ENCODE assay signal across 13 cellular contexts in the genomic region with DNA sequence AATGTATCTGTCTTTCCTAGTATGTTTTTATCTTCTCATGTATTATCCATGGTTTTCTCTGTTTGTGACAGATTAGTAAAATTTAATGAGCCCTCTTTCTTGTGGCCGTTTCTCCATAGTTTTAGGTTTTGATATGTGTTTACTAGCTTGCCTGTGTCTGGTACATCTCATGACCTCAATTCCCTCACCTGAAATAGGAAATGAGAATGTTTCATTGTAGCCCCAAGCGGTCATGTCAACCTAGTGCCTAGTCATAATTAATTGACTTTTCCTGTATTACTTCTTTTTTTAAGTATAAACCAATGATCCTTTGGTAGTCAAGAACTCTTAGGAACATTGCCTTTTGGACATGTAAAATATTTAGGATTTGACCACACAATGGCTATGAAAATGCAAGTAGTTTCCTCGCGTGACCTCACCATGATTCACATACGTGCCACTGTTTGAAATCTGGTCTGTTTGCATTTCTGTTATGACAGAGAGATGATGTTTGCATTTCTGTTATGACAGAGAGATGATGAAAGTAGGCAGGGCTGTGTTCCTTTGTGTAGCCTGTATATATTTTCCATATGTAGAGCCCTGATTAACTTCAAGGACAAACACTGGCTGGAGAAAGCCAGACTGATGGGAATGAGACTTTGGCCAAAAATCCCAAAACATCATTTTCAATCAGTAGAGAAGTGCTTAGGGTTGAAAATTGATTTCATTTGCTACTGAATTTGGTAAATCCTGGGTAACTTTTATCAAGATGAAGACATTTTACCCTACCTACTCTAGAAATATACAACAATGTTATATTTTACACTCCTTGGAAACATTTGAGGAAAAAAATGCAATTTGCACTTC.
DNase-seq lines count a peak whose midpoint lies in the region; ATAC-seq, FAIRE-seq and TF ChIP-seq lines count a peak whose summit lies in the region.
"Had no signal": no experiment of that assay in that cellular context is flagged by ENCODE, and none has a peak within 500 bp of the region (broad histone marks: within the 10 kb centered on the region; RNA-seq: fewer than 3 reads in every experiment).

No MANE protein-coding gene starts in this region.

- 91 to 92% methylated on average over 3 to 4 of the region's 5 CpGs for WGBS in endodermal cell (ENCODE audit: insufficient coverage in 1 of 2, insufficient read length in 1 of 2), 2 experiments

- H3K4me3 ChIP-seq in astrocyte (ENCODE audit: insufficient read depth, low read depth, low read length) (no peak overlapping the region), endodermal cell (ENCODE audit: low read length) (no peak overlapping the region)
- H3K4me3 ChIP-seq: coronary artery, GM23338 had no signal

- H3K27ac ChIP-seq in astrocyte (ENCODE audit: low read depth, low read length) (peak overlapping the region; percentile 92), endodermal cell (ENCODE audit: low read depth, low read length) (no peak overlapping the region)
- H3K27ac ChIP-seq: coronary artery had no signal

- H3K4me1 Mint-ChIP-seq in astrocyte (ENCODE audit: low read depth, unreplicated experiment) (peaks cover 39% of the 10 kb centered on the region), endodermal cell (peaks cover 6% of the 10 kb centered on the region)
- H3K4me1 Mint-ChIP-seq in activated CD8-positive, alpha-beta memory T cell treated with anti-CD3 and anti-CD28 coated beads, Interleukin-2, amount 10 ng/mL, durations not matched to agents 7 days and 5 days = peaks cover 21% of the 10 kb centered on the region

- H3K27me3 ChIP-seq in astrocyte (ENCODE audit: insufficient read depth, low read length) (no peaks in the 10 kb centered on the region), endodermal cell (ENCODE audit: control insufficient read depth, insufficient read depth, low read length, poor library complexity, severe bottlenecking) (no peaks in the 10 kb centered on the region)

- no peak overlapping the region for H2AFZ ChIP-seq in astrocyte (ENCODE audit: low read depth, low read length)

- H3K9me3 ChIP-seq in astrocyte (ENCODE audit: insufficient read depth, low read depth, low read length) = no peaks in the 10 kb centered on the region
- peaks cover 12% of the 10 kb centered on the region for H3K9me3 ChIP-seq in endodermal cell (ENCODE audit: control insufficient read depth, low read length)

- H3K27me3 Mint-ChIP-seq in astrocyte (ENCODE audit: low read depth, unreplicated experiment) (no peaks in the 10 kb centered on the region), endodermal cell (ENCODE audit: insufficient read depth) (no peaks in the 10 kb centered on the region)
- H3K27me3 Mint-ChIP-seq in activated CD8-positive, alpha-beta memory T cell treated with anti-CD3 and anti-CD28 coated beads, Interleukin-2, amount 10 ng/mL, durations not matched to agents 7 days and 5 days = peaks cover 28% of the 10 kb centered on the region

- H3K36me3 ChIP-seq in astrocyte (ENCODE audit: insufficient read depth, low read length) = peaks cover 3% of the 10 kb centered on the region
- H3K36me3 ChIP-seq in endodermal cell (ENCODE audit: control insufficient read depth, insufficient read depth, low read length) = peaks cover 4% of the 10 kb centered on the region

- H4K20me1 ChIP-seq in astrocyte (ENCODE audit: insufficient read depth, low read length) = no peaks in the 10 kb centered on the region

- H3K4me1 ChIP-seq in astrocyte (ENCODE audit: insufficient read depth, low read length) = peaks cover 63% of the 10 kb centered on the region
- H3K4me1 ChIP-seq in endodermal cell (ENCODE audit: control insufficient read depth, insufficient read depth, low read length) = no peaks in the 10 kb centered on the region

- CTCF ChIA-PET in activated CD8-positive, alpha-beta memory T cell treated with anti-CD3 and anti-CD28 coated beads, Interleukin-2, amount 10 ng/mL, durations not matched to agents 7 days and 5 days (lab: Charles Lee) = no interaction called here

- H3K79me2 ChIP-seq in astrocyte (ENCODE audit: insufficient read depth, low read length) = no peaks in the 10 kb centered on the region

- H3K4me3 Mint-ChIP-seq in astrocyte (ENCODE audit: unreplicated experiment) (no peak overlapping the region), endodermal cell (no peak overlapping the region)
- no peak overlapping the region for H3K4me3 Mint-ChIP-seq in activated CD8-positive, alpha-beta memory T cell treated with anti-CD3 and anti-CD28 coated beads, Interleukin-2, amount 10 ng/mL, durations not matched to agents 7 days and 5 days
- H3K4me3 Mint-ChIP-seq: activated CD4-positive, alpha-beta T cell treated with anti-CD3 and anti-CD28 coated beads, Interleukin-2, amount 10 ng/mL, durations not matched to agents 24 days and 14 days; GM23338 had no signal

- TF ChIP-seq CTCF in astrocyte (IDR thresholded peaks at IDR 0.05; ENCODE audit: insufficient read depth, low read depth, low read length) (no peak), endodermal cell (conservative IDR thresholded peaks at IDR 0.05) (no peak)

- H3K4me2 ChIP-seq in astrocyte (ENCODE audit: low read length) = peak overlapping the region; percentile 29
- H3K4me2 ChIP-seq: GM23338 had no signal

- FAIRE-seq in astrocyte (lab: Jason Lieb, UNC) = peak; percentile 69

- no peak for ATAC-seq in activated CD8-positive, alpha-beta memory T cell treated with anti-CD3 and anti-CD28 coated beads, Interleukin-2, amount 10 ng/mL, durations not matched to agents 7 days and 5 days
- ATAC-seq: GM23338 had no signal

- H3K9me3 Mint-ChIP-seq in astrocyte (ENCODE audit: unreplicated experiment) (no peaks in the 10 kb centered on the region), endodermal cell (peaks cover 28% of the 10 kb centered on the region)
- H3K9me3 Mint-ChIP-seq in activated CD8-positive, alpha-beta memory T cell treated with anti-CD3 and anti-CD28 coated beads, Interleukin-2, amount 10 ng/mL, durations not matched to agents 7 days and 5 days (ENCODE audit: low read depth) = no peaks in the 10 kb centered on the region
- H3K9me3 Mint-ChIP-seq: activated CD4-positive, alpha-beta T cell treated with anti-CD3 and anti-CD28 coated beads, Interleukin-2, amount 10 ng/mL, durations not matched to agents 24 days and 14 days had no signal

- H3K9ac ChIP-seq in astrocyte (ENCODE audit: low read length) = peak overlapping the region; percentile 71
- H3K9ac ChIP-seq in endodermal cell (ENCODE audit: extremely low read depth, low read length, poor library complexity, severe bottlenecking) = no peak overlapping the region

- H3K27ac Mint-ChIP-seq in astrocyte (ENCODE audit: unreplicated experiment) (no peak overlapping the region), endodermal cell (no peak overlapping the region)
- no peak overlapping the region for H3K27ac Mint-ChIP-seq in activated CD8-positive, alpha-beta memory T cell treated with anti-CD3 and anti-CD28 coated beads, Interleukin-2, amount 10 ng/mL, durations not matched to agents 7 days and 5 days
- H3K27ac Mint-ChIP-seq: activated CD4-positive, alpha-beta T cell treated with anti-CD3 and anti-CD28 coated beads, Interleukin-2, amount 10 ng/mL, durations not matched to agents 24 days and 14 days; GM23338 had no signal

- DNase-seq in DMS53 treated with DMSO at 0.1 percent for 48 hours (lab: John Stamatoyannopoulos, UW; ENCODE audit: unreplicated experiment) (peak; percentile 94), HS-5 (ENCODE audit: low read depth) (peak; percentile 74), astrocyte (ENCODE audit: low read depth) (peak; percentile 90), iris pigment epithelial cell (ENCODE audit: low read depth) (peak; percentile 85), endodermal cell (no peak)
- no peak for DNase-seq in activated CD8-positive, alpha-beta memory T cell treated with anti-CD3 and anti-CD28 coated beads, Interleukin-2, amount 10 ng/mL, durations not matched to agents 7 days and 5 days
- no peak for DNase-seq in effector CD8-positive, alpha-beta T cell (lab: John Stamatoyannopoulos, UW)
- DNase-seq: activated CD4-positive, alpha-beta T cell treated with anti-CD3 and anti-CD28 coated beads, Interleukin-2, amount 10 ng/mL, durations not matched to agents 24 days and 14 days; activated naive CD4-positive, alpha-beta T cell; hypothalamus; NCI-H146 had no signal

- H3K36me3 Mint-ChIP-seq in astrocyte (ENCODE audit: low read depth, unreplicated experiment) = peaks cover 12% of the 10 kb centered on the region
- no peaks in the 10 kb centered on the region for H3K36me3 Mint-ChIP-seq in activated CD8-positive, alpha-beta memory T cell treated with anti-CD3 and anti-CD28 coated beads, Interleukin-2, amount 10 ng/mL, durations not matched to agents 7 days and 5 days
- peaks cover 10% of the 10 kb centered on the region for H3K36me3 Mint-ChIP-seq in endodermal cell (ENCODE audit: low read depth)

Comparison
In these comparisons a context has a peak if more than half of its experiments do, and no peak if none do; other contexts are left out.
1. DNase-seq: peak in DMS53 treated with DMSO at 0.1 percent for 48 hours (single experiment), HS-5 (single experiment), astrocyte (single experiment) and iris pigment epithelial cell (single experiment); none in activated CD8-positive, alpha-beta memory T cell treated with anti-CD3 and anti-CD28 coated beads, Interleukin-2, amount 10 ng/mL, durations not matched to agents 7 days and 5 days (single experiment), endodermal cell (single experiment) and effector CD8-positive, alpha-beta T cell (single experiment).